In the genomic region with DNA sequence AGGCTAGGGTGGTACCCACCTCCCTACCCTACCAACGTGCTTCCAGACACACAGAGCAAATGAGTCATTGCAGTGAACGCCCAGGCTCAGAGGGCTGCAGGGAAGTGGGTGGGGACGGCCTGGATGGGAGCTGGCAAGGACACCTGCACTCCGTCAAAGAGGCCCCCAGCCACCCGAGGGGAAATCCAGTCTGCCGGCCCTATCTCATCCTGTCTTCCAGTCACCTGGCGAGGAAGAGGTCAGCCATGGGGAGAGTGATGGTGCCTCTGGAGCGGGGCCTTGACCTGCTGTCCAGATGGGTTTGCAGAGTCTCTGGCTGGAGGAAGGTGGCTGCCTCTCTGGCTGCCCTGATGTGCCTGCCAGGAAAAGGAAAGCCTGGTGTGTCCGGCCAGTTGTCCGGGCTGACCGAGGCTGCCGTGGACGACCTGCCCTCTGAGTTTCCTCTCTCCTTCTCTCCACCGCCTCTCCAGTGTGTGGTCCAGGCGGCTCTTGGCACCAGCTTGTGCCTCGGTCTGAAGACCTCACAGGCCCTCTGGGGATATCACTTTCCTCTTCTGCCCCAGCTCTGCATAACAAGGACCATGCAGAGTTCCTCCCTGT, we compare ENCODE assay signal across 14 cellular contexts.
DNase-seq lines count a peak whose midpoint lies in the region; ATAC-seq, FAIRE-seq and TF ChIP-seq lines count a peak whose summit lies in the region.
"Had no signal": no experiment of that assay in that cellular context is flagged by ENCODE, and none has a peak within 500 bp of the region (broad histone marks: within the 10 kb centered on the region; RNA-seq: fewer than 3 reads in every experiment).

No MANE protein-coding gene starts in this region.

- TF ChIP-seq CTCF in natural killer cell (IDR thresholded peaks at IDR 0.05) (no peak), epithelial cell of esophagus (IDR thresholded peaks at IDR 0.05; ENCODE audit: insufficient read depth, low read depth, low read length, missing control alignments) (no peak), mucosa of descending colon (IDR thresholded peaks at IDR 0.05) (no peak)

- H3K4me3 Mint-ChIP-seq in natural killer cell treated with Interleukin-12 subunit alpha and Interleukin-12 subunit beta and Interleukin-15 and Interleukin-18, amount 100 ng/mL, for 72 hours: no peak overlapping the region
- H3K4me3 Mint-ChIP-seq in natural killer cell: no peak overlapping the region
- H3K4me3 Mint-ChIP-seq: activated naive CD4-positive, alpha-beta T cell treated with anti-CD3 and anti-CD28 coated beads for 36 hours; naive B cell; stimulated activated naive B cell treated with anti-CD40 and anti-IgM and Interleukin-4, amounts not matched to agents 10 μg/mL and 1 μg/mL and 100 μg/mL, for 72 hours had no signal

- ATAC-seq in natural killer cell treated with Interleukin-12 subunit alpha and Interleukin-12 subunit beta and Interleukin-15 and Interleukin-18, amount 100 ng/mL, for 72 hours: peak; percentile 34 to 61
- no peak for ATAC-seq in natural killer cell
- peak; percentile 64 for ATAC-seq in mucosa of descending colon
- no peak for ATAC-seq in HG02938 (IDR thresholded peaks at IDR 0.05; ENCODE audit: unreplicated experiment)
- ATAC-seq in GM18861 (IDR thresholded peaks at IDR 0.05; ENCODE audit: unreplicated experiment): no peak
- ATAC-seq: stimulated activated naive B cell treated with anti-CD40 and anti-IgM and Interleukin-4, amounts not matched to agents 10 μg/mL and 1 μg/mL and 100 μg/mL, for 72 hours had no signal

- no peaks in the 10 kb centered on the region for H3K9me3 ChIP-seq in mucosa of descending colon

- no peaks in the 10 kb centered on the region for H3K4me1 ChIP-seq in mucosa of descending colon (ENCODE audit: low read depth)

- H3K27me3 Mint-ChIP-seq in natural killer cell treated with Interleukin-12 subunit alpha and Interleukin-12 subunit beta and Interleukin-15 and Interleukin-18, amount 100 ng/mL, for 72 hours: peaks cover 13 to 33% of the 10 kb centered on the region in 2 donors
- peaks cover 7 to 17% of the 10 kb centered on the region in 2 donors for H3K27me3 Mint-ChIP-seq in natural killer cell (ENCODE audit: low read depth in 2 of 2)

- intact Hi-C loops in natural killer cell (cut with micrococcal nuclease) (no loop called here), mucosa of descending colon (cut with DNase I, micrococcal nuclease) (no loop called here)

- no peak overlapping the region for H3K27ac Mint-ChIP-seq in natural killer cell treated with Interleukin-12 subunit alpha and Interleukin-12 subunit beta and Interleukin-15 and Interleukin-18, amount 100 ng/mL, for 72 hours
- H3K27ac Mint-ChIP-seq in natural killer cell: no peak overlapping the region
- H3K27ac Mint-ChIP-seq: activated naive CD4-positive, alpha-beta T cell treated with anti-CD3 and anti-CD28 coated beads for 36 hours; naive B cell; stimulated activated naive B cell treated with anti-CD40 and anti-IgM and Interleukin-4, amounts not matched to agents 10 μg/mL and 1 μg/mL and 100 μg/mL, for 72 hours had no signal

- TF ChIP-seq POLR2A in GM12891 (IDR thresholded peaks at IDR 0.05; ENCODE audit: low read depth, low read length): no peak

- peaks cover 8 to 9% of the 10 kb centered on the region in 2 donors for H3K4me1 Mint-ChIP-seq in natural killer cell treated with Interleukin-12 subunit alpha and Interleukin-12 subunit beta and Interleukin-15 and Interleukin-18, amount 100 ng/mL, for 72 hours (ENCODE audit: low read depth in 2 of 2)
- peaks cover 10 to 12% of the 10 kb centered on the region in 2 donors for H3K4me1 Mint-ChIP-seq in natural killer cell
- H3K4me1 Mint-ChIP-seq: naive B cell had no signal

- H3K36me3 ChIP-seq in mucosa of descending colon (ENCODE audit: low read depth): no peaks in the 10 kb centered on the region

- H3K36me3 Mint-ChIP-seq in natural killer cell treated with Interleukin-12 subunit alpha and Interleukin-12 subunit beta and Interleukin-15 and Interleukin-18, amount 100 ng/mL, for 72 hours: no peaks in the 10 kb centered on the region
- H3K36me3 Mint-ChIP-seq in natural killer cell: no peaks in the 10 kb centered on the region
- H3K36me3 Mint-ChIP-seq: naive B cell; stimulated activated naive B cell treated with anti-CD40 and anti-IgM and Interleukin-4, amounts not matched to agents 10 μg/mL and 1 μg/mL and 100 μg/mL, for 72 hours had no signal

- no peak overlapping the region for H3K4me3 ChIP-seq in epithelial cell of esophagus (ENCODE audit: low read length)
- no peak overlapping the region for H3K4me3 ChIP-seq in mucosa of descending colon

- DNase-seq in natural killer cell treated with Interleukin-12 subunit alpha and Interleukin-12 subunit beta and Interleukin-15 and Interleukin-18, amount 100 ng/mL, for 72 hours (ENCODE audit: low spot score): no peak
- DNase-seq in natural killer cell (no peak), epithelial cell of esophagus (ENCODE audit: low read depth) (peak; percentile 86), mucosa of descending colon (no peak), cerebellar cortex (ENCODE audit: low spot score) (no peak), GM12891 (ENCODE audit: insufficient read length, low spot score) (no peak)
- DNase-seq: activated CD4-positive, alpha-beta T cell treated with anti-CD3 and anti-CD28 coated beads for 48 hours; activated naive CD4-positive, alpha-beta T cell treated with anti-CD3 and anti-CD28 coated beads for 36 hours; GDM1; KBM-7; naive B cell; stimulated activated naive B cell treated with anti-CD40 and anti-IgM and Interleukin-4, amounts not matched to agents 10 μg/mL and 1 μg/mL and 100 μg/mL, for 72 hours had no signal

- no peaks in the 10 kb centered on the region for H3K9me3 Mint-ChIP-seq in natural killer cell treated with Interleukin-12 subunit alpha and Interleukin-12 subunit beta and Interleukin-15 and Interleukin-18, amount 100 ng/mL, for 72 hours
- no peaks in the 10 kb centered on the region for H3K9me3 Mint-ChIP-seq in natural killer cell
- H3K9me3 Mint-ChIP-seq: activated naive CD4-positive, alpha-beta T cell treated with anti-CD3 and anti-CD28 coated beads for 36 hours; naive B cell; stimulated activated naive B cell treated with anti-CD40 and anti-IgM and Interleukin-4, amounts not matched to agents 10 μg/mL and 1 μg/mL and 100 μg/mL, for 72 hours had no signal

- no peak for FAIRE-seq in GM12891 (lab: Jason Lieb, UNC)

TF ChIP-seq in GM12891, 5 proteins besides CTCF, POLR2A, EP300 and RAD21:
- no peak for TF ChIP-seq POLR2AphosphoS5 (IDR thresholded peaks at IDR 0.05; ENCODE audit: low read depth, low read length)
- no peak for TF ChIP-seq SPI1 (IDR thresholded peaks at IDR 0.05; ENCODE audit: low read depth, low read length)

Comparison
In these comparisons a context has a peak if more than half of its experiments do, and no peak if none do; other contexts are left out.
1. ATAC-seq: peak in natural killer cell treated with Interleukin-12 subunit alpha and Interleukin-12 subunit beta and Interleukin-15 and Interleukin-18, amount 100 ng/mL, for 72 hours (2 of 2) and mucosa of descending colon (single experiment); none in natural killer cell (0 of 3), HG02938 (single experiment) and GM18861 (single experiment).